Comparison of ENCODE assay signal across 16 cellular contexts in genomic region chr2:59314367-59314766, GRCh38.
"Had no signal": no experiment of that assay in that cellular context is flagged by ENCODE, and none has a peak within 500 bp of the region (broad histone marks: within the 10 kb centered on the region; RNA-seq: fewer than 3 reads in every experiment).

No MANE protein-coding gene starts in this region.

- H3K4me3 ChIP-seq: body of pancreas, heart left ventricle, sigmoid colon, smooth muscle cell, testis had no signal

- DNase-seq: activated CD4-positive, alpha-beta T cell treated with anti-CD3 and anti-CD28 coated beads, Interleukin-2, amount 50 U/mL, for 4 hours; activated CD8-positive, alpha-beta memory T cell treated with anti-CD3 and anti-CD28 coated beads, Interleukin-2, amount 10 ng/mL, durations not matched to agents 7 days and 5 days; activated effector memory CD4-positive, alpha-beta T cell treated with anti-CD3 and anti-CD28 coated beads, Interleukin-2, amount 50 U/mL, for 16 hours; activated naive CD4-positive, alpha-beta T cell treated with anti-CD3 and anti-CD28 coated beads, Interleukin-2, amount 10 ng/mL, durations not matched to agents 7 days and 5 days; activated T-cell treated with anti-CD3 and anti-CD28 coated beads for 4 hours; body of pancreas; heart left ventricle; islet precursor cell; left cardiac atrium; midbrain; retina; sigmoid colon; stimulated activated CD4-positive, alpha-beta T cell treated with anti-CD3 and anti-CD28 coated beads, Interleukin-15, amount 100 ng/mL, for 24 hours; T-helper 9 cell; testis had no signal
